ENCODE assay signal across 27 cellular contexts in genomic region chr3:127132876-127133275, GRCh38.
DNase-seq lines count a peak whose midpoint lies in the region; ATAC-seq and TF ChIP-seq lines count a peak whose summit lies in the region.
"Had no signal": no experiment of that assay in that cellular context is flagged by ENCODE, and none has a peak within 500 bp of the region (broad histone marks: within the 10 kb centered on the region; RNA-seq: fewer than 3 reads in every experiment).

No MANE protein-coding gene starts in this region.

- peak overlapping the region; percentile 53 for H3K27ac ChIP-seq in HUES48 (ENCODE audit: low read depth, low read length)
- H3K27ac ChIP-seq in iPS-18a (ENCODE audit: low read length), result no peak overlapping the region
- H3K27ac ChIP-seq in upper lobe of right lung, result no peak overlapping the region
- H3K27ac ChIP-seq: BLaER1, HL-60, RWPE1 had no signal

- no peaks in the 10 kb centered on the region for H3K9me3 ChIP-seq in HUES48 (ENCODE audit: control insufficient read depth, insufficient read depth, low read length)
- H3K9me3 ChIP-seq in iPS-18a (ENCODE audit: control insufficient read depth, low read depth, low read length), result no peaks in the 10 kb centered on the region
- no peaks in the 10 kb centered on the region for H3K9me3 ChIP-seq in upper lobe of right lung
- H3K9me3 ChIP-seq: BLaER1 had no signal

- no peak overlapping the region for H3K9ac ChIP-seq in HUES48 (ENCODE audit: low read depth, low read length)
- H3K9ac ChIP-seq in iPS-18a (ENCODE audit: low read length), result no peak overlapping the region
- H3K9ac ChIP-seq: BLaER1 had no signal

- H3K27me3 Mint-ChIP-seq in WTC11 (ENCODE audit: low read depth), result peaks cover 38% of the 10 kb centered on the region

- H3K4me1 ChIP-seq in HUES48 (ENCODE audit: control insufficient read depth, insufficient read depth, low read length), result peaks cover 19% of the 10 kb centered on the region
- H3K4me1 ChIP-seq in iPS-18a (ENCODE audit: control insufficient read depth, low read depth, low read length), result peaks cover 17% of the 10 kb centered on the region
- peaks cover 8% of the 10 kb centered on the region for H3K4me1 ChIP-seq in upper lobe of right lung
- H3K4me1 ChIP-seq: BLaER1 had no signal

- DNase-seq in NCI-H345 (lab: John Stamatoyannopoulos, UW), result peak; percentile 6
- DNase-seq in NCI-H345 treated with DMSO at 0.1 percent for 48 hours (lab: John Stamatoyannopoulos, UW; ENCODE audit: unreplicated experiment), result no peak
- no peak for DNase-seq in WTC11 (ENCODE audit: low spot score)
- no peak for DNase-seq in upper lobe of right lung
- DNase-seq in left colon, result no peak
- DNase-seq: CD4-positive, CD25-positive, alpha-beta regulatory T cell; GDM1; GOT3; Kasumi-1; NCI-H1417; NCI-H1694; NCI-H2081; NCI-H446 treated with DMSO at 0.1 percent for 48 hours; NCI-H526 treated with DMSO at 0.1 percent for 48 hours; SHP77; T-helper 1 cell had no signal

- ATAC-seq in WTC11 (no peak), upper lobe of right lung (no peak), HG03280 (IDR thresholded peaks at IDR 0.05; ENCODE audit: unreplicated experiment) (no peak), left colon (no peak)
- ATAC-seq: GM12878, HCT116, HepG2, K562, Panc1 had no signal

- CTCF ChIA-PET in WTC11 (lab: Charles Lee), result no interaction called here

- no peak overlapping the region for H3K4me3 Mint-ChIP-seq in WTC11
- H3K4me3 Mint-ChIP-seq: CD4-positive, CD25-positive, alpha-beta regulatory T cell had no signal

- TF ChIP-seq CTCF in WTC11 (IDR thresholded peaks at IDR 0.05) (no peak), upper lobe of right lung (IDR thresholded peaks at IDR 0.05) (no peak)

- no peaks in the 10 kb centered on the region for H3K9me3 Mint-ChIP-seq in WTC11

- intact Hi-C loops in upper lobe of right lung (cut with DNase I), result no loop called here
- intact Hi-C loops in left colon (cut with DNase I, micrococcal nuclease), result no loop called here

- no peaks in the 10 kb centered on the region for H3K36me3 Mint-ChIP-seq in WTC11
- H3K36me3 Mint-ChIP-seq: CD4-positive, CD25-positive, alpha-beta regulatory T cell had no signal

- peaks cover 29% of the 10 kb centered on the region for H3K4me1 Mint-ChIP-seq in WTC11

- POLR2A ChIA-PET in WTC11 (lab: Charles Lee), result no interaction called here

- H3K27me3 ChIP-seq in HUES48 (ENCODE audit: control insufficient read depth, insufficient read depth, low read length) (peaks cover 38% of the 10 kb centered on the region), iPS-18a (ENCODE audit: control insufficient read depth, insufficient read depth, low read length) (peaks cover 41% of the 10 kb centered on the region), upper lobe of right lung (peaks cover 19% of the 10 kb centered on the region)

- H3K27ac Mint-ChIP-seq in WTC11, result no peak overlapping the region
- H3K27ac Mint-ChIP-seq: CD4-positive, CD25-positive, alpha-beta regulatory T cell had no signal

- H3K36me3 ChIP-seq in HUES48 (ENCODE audit: control insufficient read depth, insufficient read depth, low read length) (no peaks in the 10 kb centered on the region), iPS-18a (ENCODE audit: control insufficient read depth, low read depth, low read length) (no peaks in the 10 kb centered on the region), upper lobe of right lung (no peaks in the 10 kb centered on the region)
- H3K36me3 ChIP-seq: BLaER1 had no signal

- H3K4me3 ChIP-seq in HUES48 (ENCODE audit: low read depth, low read length) (no peak overlapping the region), iPS-18a (ENCODE audit: low read length) (peak overlapping the region; percentile 29), upper lobe of right lung (no peak overlapping the region)
- H3K4me3 ChIP-seq: BLaER1, GM12878, K562 had no signal

TF ChIP-seq in WTC11, 78 proteins besides CTCF, POLR2A, EP300 and RAD21:
- TF ChIP-seq ZNF423 (CRISPR knock-in tag; IDR thresholded peaks at IDR 0.05) (peak; percentile 28; the same call in 1 of the 2 replicates), ZNF219 (CRISPR knock-in tag; IDR thresholded peaks at IDR 0.05; ENCODE audit: borderline replicate concordance) (no peak)
